ENCODE assay signal across 8 cellular contexts in genomic region chr9:121550569-121551512, GRCh38. TPM values are rescaled to one million over a fixed set of nuclear protein-coding genes. Genes with fewer than 3 reads are reported as not detected.
DNase-seq lines count a peak whose midpoint lies in the region; ATAC-seq, FAIRE-seq and TF ChIP-seq lines count a peak whose summit lies in the region.

No MANE protein-coding gene starts in this region.

- H3K27ac Mint-ChIP-seq in activated T-helper 17 cell treated with anti-CD3 and anti-CD28 coated beads, Interleukin-2, amount 50 U/mL, for 72 hours, result no peak overlapping the region
- H3K27ac Mint-ChIP-seq in neural progenitor cell, result no peak overlapping the region
- peak overlapping the region in 1 of 2 donors; percentile 3 for H3K27ac Mint-ChIP-seq in stimulated activated naive CD8-positive, alpha-beta T cell treated with anti-CD3 and anti-CD28 coated beads, Interleukin-15, amount 100 ng/mL, for 72 hours

- H3K79me2 ChIP-seq in neural progenitor cell (ENCODE audit: low read depth), result no peaks in the 10 kb centered on the region

- peaks cover 8% of the 10 kb centered on the region for H3F3A ChIP-seq in neural progenitor cell (ENCODE audit: low read depth)

- H3K27me3 ChIP-seq in neural progenitor cell, result peaks cover 5% of the 10 kb centered on the region

- TF ChIP-seq CTCF in A549 (IDR thresholded peaks at IDR 0.05), result peak; percentile 83
- TF ChIP-seq CTCF in fibroblast of villous mesenchyme (IDR thresholded peaks at IDR 0.05; ENCODE audit: insufficient read depth, low read depth, low read length), result peak; percentile 89
- peak; percentile 94 for TF ChIP-seq CTCF in neural progenitor cell (IDR thresholded peaks at IDR 0.05)

- H3K36me3 ChIP-seq in neural progenitor cell, result no peaks in the 10 kb centered on the region

- H3K4me1 ChIP-seq in A549, result peaks cover 9% of the 10 kb centered on the region; the same call in 1 of the 3 replicates
- no peaks in the 10 kb centered on the region for H3K4me1 ChIP-seq in neural progenitor cell

- POLR2A ChIA-PET in A549 (lab: Yijun Ruan, JAX), result no interaction called here

- H4K20me1 ChIP-seq in neural progenitor cell (ENCODE audit: low read depth), result no peaks in the 10 kb centered on the region

- no peak overlapping the region for H3K4me3 Mint-ChIP-seq in activated T-helper 17 cell treated with anti-CD3 and anti-CD28 coated beads, Interleukin-2, amount 50 U/mL, for 72 hours
- peak overlapping the region; percentile 72 for H3K4me3 Mint-ChIP-seq in neural progenitor cell
- no peak overlapping the region for H3K4me3 Mint-ChIP-seq in stimulated activated naive CD8-positive, alpha-beta T cell treated with anti-CD3 and anti-CD28 coated beads, Interleukin-15, amount 100 ng/mL, for 72 hours

- no peaks in the 10 kb centered on the region for H3K9me3 Mint-ChIP-seq in activated T-helper 17 cell treated with anti-CD3 and anti-CD28 coated beads, Interleukin-2, amount 50 U/mL, for 72 hours
- H3K9me3 Mint-ChIP-seq in neural progenitor cell, result no peaks in the 10 kb centered on the region
- no peaks in the 10 kb centered on the region for H3K9me3 Mint-ChIP-seq in stimulated activated naive CD8-positive, alpha-beta T cell treated with anti-CD3 and anti-CD28 coated beads, Interleukin-15, amount 100 ng/mL, for 72 hours

- TF ChIP-seq RAD21 in A549 (conservative IDR thresholded peaks at IDR 0.05 in 1 of 2, IDR thresholded peaks at IDR 0.05 in 1 of 2), result peak; percentile 75 to 83

- no peaks in the 10 kb centered on the region for H3K4me1 Mint-ChIP-seq in activated T-helper 17 cell treated with anti-CD3 and anti-CD28 coated beads, Interleukin-2, amount 50 U/mL, for 72 hours
- peaks cover 8% of the 10 kb centered on the region for H3K4me1 Mint-ChIP-seq in neural progenitor cell
- peaks cover 14% of the 10 kb centered on the region for H3K4me1 Mint-ChIP-seq in stimulated activated naive CD8-positive, alpha-beta T cell treated with anti-CD3 and anti-CD28 coated beads, Interleukin-15, amount 100 ng/mL, for 72 hours

- peak overlapping the region; percentile 44 for H3K4me3 ChIP-seq in A549
- no peak overlapping the region for H3K4me3 ChIP-seq in Jurkat, Clone E6-1 (ENCODE audit: low read length)
- peak overlapping the region; percentile 42 for H3K4me3 ChIP-seq in fibroblast of villous mesenchyme (ENCODE audit: low read depth, low read length)
- peak overlapping the region; percentile 47 for H3K4me3 ChIP-seq in neural progenitor cell

- 49% methylated on average over 11 of the region's 40 CpGs for WGBS in A549 (ENCODE audit: missing lambda C conversion rate)

- peak; percentile 69 for DNase-seq in A549 (ENCODE audit: low read depth in 1 of 2, low spot score in 1 of 2)
- peak; percentile 46 for DNase-seq in Jurkat, Clone E6-1 (ENCODE audit: low read depth, low spot score)
- DNase-seq in RKO (ENCODE audit: low spot score), result peak; percentile 49
- DNase-seq in fibroblast of villous mesenchyme (ENCODE audit: low read depth), result peak; percentile 56
- peak; percentile 91 for DNase-seq in neural progenitor cell (ENCODE audit: low spot score)
- peak; percentile 81 to 83 for DNase-seq in stimulated activated naive CD8-positive, alpha-beta T cell treated with anti-CD3 and anti-CD28 coated beads, Interleukin-15, amount 100 ng/mL, for 72 hours

- no peaks in the 10 kb centered on the region for H3K36me3 Mint-ChIP-seq in activated T-helper 17 cell treated with anti-CD3 and anti-CD28 coated beads, Interleukin-2, amount 50 U/mL, for 72 hours (ENCODE audit: low read depth)
- H3K36me3 Mint-ChIP-seq in neural progenitor cell, result no peaks in the 10 kb centered on the region

- TF ChIP-seq POLR2A in A549 (IDR thresholded peaks at IDR 0.05; ENCODE audit: low read length) (no peak), GM18505 (IDR thresholded peaks at IDR 0.05; ENCODE audit: borderline replicate concordance, extremely low read depth, insufficient read depth, insufficient read length) (no peak)

- peak overlapping the region; percentile 9 to 75; a peak in 3 of 6 replicates for H3K27ac ChIP-seq in A549
- no peak overlapping the region for H3K27ac ChIP-seq in neural progenitor cell

- H3K9me3 ChIP-seq in A549 (no peaks in the 10 kb centered on the region), neural progenitor cell (ENCODE audit: low read depth) (no peaks in the 10 kb centered on the region)

- peak; percentile 69 to 83 for ATAC-seq in A549
- ATAC-seq in GM18505 (IDR thresholded peaks at IDR 0.05; ENCODE audit: unreplicated experiment), result peak; percentile 54
- ATAC-seq in activated T-helper 17 cell treated with anti-CD3 and anti-CD28 coated beads, Interleukin-2, amount 50 U/mL, for 72 hours (replicated peaks), result peak; percentile 75
- peak; percentile 77 for ATAC-seq in stimulated activated naive CD8-positive, alpha-beta T cell treated with anti-CD3 and anti-CD28 coated beads, Interleukin-15, amount 100 ng/mL, for 72 hours

- no peak for TF ChIP-seq EP300 in A549 (IDR thresholded peaks at IDR 0.05)

- H3K4me2 ChIP-seq in A549, result peak overlapping the region; percentile 83
- H3K4me2 ChIP-seq in neural progenitor cell, result peak overlapping the region; percentile 80

- FAIRE-seq in A549 (lab: Jason Lieb, UNC), result no peak

- no peak overlapping the region for H3K9ac ChIP-seq in neural progenitor cell

- CTCF ChIA-PET in A549 (lab: Yijun Ruan, JAX), result interaction anchor here (0.6 to 2.7 kb wide), 56 partner anchors 10 to 1698 kb away, joined by 3 to 41 read pairs (median 4); no protein-coding TSS in a partner anchor

- H2AFZ ChIP-seq in neural progenitor cell (replicated peaks), result peak overlapping the region; percentile 91

- peaks cover 18% of the 10 kb centered on the region for H3K27me3 Mint-ChIP-seq in activated T-helper 17 cell treated with anti-CD3 and anti-CD28 coated beads, Interleukin-2, amount 50 U/mL, for 72 hours
- H3K27me3 Mint-ChIP-seq in neural progenitor cell (ENCODE audit: insufficient read depth, low read depth), result peaks cover 12% of the 10 kb centered on the region
- H3K27me3 Mint-ChIP-seq in stimulated activated naive CD8-positive, alpha-beta T cell treated with anti-CD3 and anti-CD28 coated beads, Interleukin-15, amount 100 ng/mL, for 72 hours, result peaks cover 32% of the 10 kb centered on the region

TF ChIP-seq in A549, 52 proteins besides CTCF, POLR2A, EP300 and RAD21 (continues in another document):
- TF ChIP-seq CBX2 (IDR thresholded peaks at IDR 0.05; ENCODE audit: borderline replicate concordance, low read depth) (no peak), ATOH8 (CRISPR knock-in tag; IDR thresholded peaks at IDR 0.05; ENCODE audit: low read depth) (no peak), SREBF2 (IDR thresholded peaks at IDR 0.05) (no peak), KDM5A (IDR thresholded peaks at IDR 0.05) (no peak), EHMT2 (IDR thresholded peaks at IDR 0.05; ENCODE audit: low read depth) (no peak), CBX8 (IDR thresholded peaks at IDR 0.05) (no peak), BHLHE40 (IDR thresholded peaks at IDR 0.05; ENCODE audit: low read depth, low read length) (no peak), HDAC2 (IDR thresholded peaks at IDR 0.05) (no peak), MAFK (IDR thresholded peaks at IDR 0.05; ENCODE audit: partially characterized antibody) (no peak), POLR2AphosphoS2 (conservative IDR thresholded peaks at IDR 0.05; ENCODE audit: low read length) (no peak), HMGXB4 (CRISPR knock-in tag; IDR thresholded peaks at IDR 0.05; ENCODE audit: borderline replicate concordance) (no peak)
- TF ChIP-seq, protein P1, sequence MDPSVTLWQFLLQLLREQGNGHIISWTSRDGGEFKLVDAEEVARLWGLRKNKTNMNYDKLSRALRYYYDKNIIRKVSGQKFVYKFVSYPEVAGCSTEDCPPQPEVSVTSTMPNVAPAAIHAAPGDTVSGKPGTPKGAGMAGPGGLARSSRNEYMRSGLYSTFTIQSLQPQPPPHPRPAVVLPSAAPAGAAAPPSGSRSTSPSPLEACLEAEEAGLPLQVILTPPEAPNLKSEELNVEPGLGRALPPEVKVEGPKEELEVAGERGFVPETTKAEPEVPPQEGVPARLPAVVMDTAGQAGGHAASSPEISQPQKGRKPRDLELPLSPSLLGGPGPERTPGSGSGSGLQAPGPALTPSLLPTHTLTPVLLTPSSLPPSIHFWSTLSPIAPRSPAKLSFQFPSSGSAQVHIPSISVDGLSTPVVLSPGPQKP (IDR thresholded peaks at IDR 0.05; ENCODE audit: low read depth, low read length), result no peak
- TF ChIP-seq, protein P2, sequence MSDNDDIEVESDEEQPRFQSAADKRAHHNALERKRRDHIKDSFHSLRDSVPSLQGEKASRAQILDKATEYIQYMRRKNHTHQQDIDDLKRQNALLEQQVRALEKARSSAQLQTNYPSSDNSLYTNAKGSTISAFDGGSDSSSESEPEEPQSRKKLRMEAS (IDR thresholded peaks at IDR 0.05), result peak; percentile 46

RNA-seq across cellular contexts. Expression of gene GGTA1, which starts 51.2 kb away (rescaled TPM):
- polyA plus RNA-seq in A549 (2011; rRNA removed), result 0.05 TPM in 1 of 2 replicates, not detected in the other
- polyA plus RNA-seq in A549 (2012; cell fraction: cytosol; rRNA removed), result not detected in 2 replicates
- polyA plus RNA-seq in A549 (2012; cell fraction: nucleus; rRNA removed), result not detected in 2 replicates
- not detected in 3 replicates for polyA plus RNA-seq in A549 (2017; fragmentation: RNase III; extraction: RNeasy Plus Mini Kit Qiagen cat#74134 plus additional on column Dnase treatment)
- polyA minus RNA-seq in A549 (2011; rRNA and poly(A)+ RNA removed), result not detected in 2 replicates
- polyA plus RNA-seq in Jurkat, Clone E6-1 (2012; ENCODE audit: insufficient read depth, insufficient read length), result not detected
- not detected for total RNA-seq in activated T-helper 17 cell treated with anti-CD3 and anti-CD28 coated beads, Interleukin-2, amount 50 U/mL, for 72 hours
- total RNA-seq in fibroblast of villous mesenchyme, result not detected in 2 replicates
- not detected in 2 replicates for total RNA-seq in neural progenitor cell (ENCODE audit: low replicate concordance)
